ENCODE assay signal across 27 cellular contexts in genomic region chr17:54221499-54221898, GRCh38.
"Had no signal": no experiment of that assay in that cellular context is flagged by ENCODE, and none has a peak within 500 bp of the region (broad histone marks: within the 10 kb centered on the region; RNA-seq: fewer than 3 reads in every experiment).

No MANE protein-coding gene starts in this region.

- ATAC-seq: effector memory CD8-positive, alpha-beta T cell; esophagus mucosa; foreskin keratinocyte; gastrocnemius medialis; gastroesophageal sphincter; heart left ventricle; heart right ventricle had no signal

- H3K4me3 ChIP-seq: colonic mucosa, coronary artery, dorsolateral prefrontal cortex, esophagus muscularis mucosa, esophagus squamous epithelium, gastrocnemius medialis, gastroesophageal sphincter, heart left ventricle, heart right ventricle had no signal

- FAIRE-seq: colon, endometrium, endothelial cell of umbilical vein, frontal cortex had no signal

- H3K9me3 ChIP-seq: colonic mucosa, esophagus muscularis mucosa, esophagus squamous epithelium, gastrocnemius medialis, gastroesophageal sphincter, heart left ventricle had no signal

- DNase-seq: colonic mucosa; cortex of kidney; dermis blood vessel endothelial cell; dorsolateral prefrontal cortex; effector CD4-positive, alpha-beta T cell; effector CD8-positive, alpha-beta T cell; effector memory CD4-positive, alpha-beta T cell; effector memory CD8-positive, alpha-beta T cell; endodermal cell; erythroblast; esophagus squamous epithelium; foreskin fibroblast; foreskin keratinocyte; gastrocnemius medialis; glutamatergic neuron; head of caudate nucleus; heart left ventricle; heart right ventricle had no signal

- H3K4me1 ChIP-seq: colonic mucosa, esophagus muscularis mucosa, esophagus squamous epithelium, foreskin keratinocyte, gastrocnemius medialis, gastroesophageal sphincter, heart left ventricle, heart right ventricle had no signal

- H3K27ac ChIP-seq: colonic mucosa, coronary artery, dorsolateral prefrontal cortex, epithelial cell of prostate, esophagus muscularis mucosa, esophagus squamous epithelium, foreskin keratinocyte, gastrocnemius medialis, gastroesophageal sphincter, heart left ventricle, heart right ventricle had no signal

- H3K27me3 ChIP-seq: colonic mucosa, dorsolateral prefrontal cortex, esophagus muscularis mucosa, esophagus squamous epithelium, foreskin keratinocyte, gastrocnemius medialis, gastroesophageal sphincter, heart left ventricle, heart right ventricle had no signal

- H3K36me3 ChIP-seq: colonic mucosa, esophagus muscularis mucosa, esophagus squamous epithelium, gastrocnemius medialis, gastroesophageal sphincter, heart left ventricle, heart right ventricle had no signal
